19 cellular contexts compared by ENCODE assay signal in the genomic region with DNA sequence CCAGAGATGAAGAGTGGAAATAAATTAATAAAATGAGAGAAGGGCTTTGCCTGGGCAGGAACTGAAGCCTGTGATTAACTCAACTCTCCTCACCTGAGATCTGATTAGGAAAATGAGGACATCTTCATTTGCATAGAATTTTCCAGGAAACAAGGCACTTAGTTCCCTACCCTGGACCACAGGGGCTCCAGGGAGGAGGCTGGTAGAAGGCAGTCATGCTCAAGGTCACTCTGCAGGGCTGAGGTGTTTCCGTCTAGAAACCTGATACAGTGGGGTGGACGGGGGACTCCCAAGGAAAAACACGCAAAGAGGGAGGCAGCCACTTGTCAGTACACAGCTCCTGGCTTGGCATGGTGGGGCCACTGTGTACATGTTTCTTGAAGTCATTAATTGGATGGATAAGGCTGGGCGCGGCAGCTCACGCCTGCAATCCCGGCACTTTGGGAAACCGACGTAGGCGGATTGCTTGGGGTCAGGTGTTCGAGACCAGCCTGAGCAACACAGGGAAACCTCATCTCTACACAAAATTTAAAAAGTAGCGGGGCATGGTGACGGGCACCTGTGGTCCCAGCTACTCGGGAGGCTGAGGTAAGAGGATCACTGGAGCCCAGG. TPM values are rescaled to one million over a fixed set of nuclear protein-coding genes. Genes with fewer than 3 reads are reported as not detected.
DNase-seq lines count a peak whose midpoint lies in the region; ATAC-seq, FAIRE-seq and TF ChIP-seq lines count a peak whose summit lies in the region.
"Had no signal": no experiment of that assay in that cellular context is flagged by ENCODE, and none has a peak within 500 bp of the region (broad histone marks: within the 10 kb centered on the region; RNA-seq: fewer than 3 reads in every experiment).

No MANE protein-coding gene starts in this region.

- peaks cover 0 to 3% of the 10 kb centered on the region in 2 experiments; a peak in 1 of 4 replicates for H3K9me3 ChIP-seq in H1 (ENCODE audit: insufficient read depth in 2 of 2, low read depth in 1 of 2, low read length in 1 of 2)
- H3K9me3 ChIP-seq: BE2C had no signal

- H4K5ac ChIP-seq in H1 (ENCODE audit: insufficient read length, low read depth, low read length), result no peak overlapping the region

- DNase-seq in GM23338 (ENCODE audit: low spot score) (no peak), NCI-H526 (lab: John Stamatoyannopoulos, UW) (peak; percentile 98 to 99), H1 (ENCODE audit: low read depth in 1 of 2, low spot score in 2 of 2) (no peak), left kidney (ENCODE audit: low read depth, low spot score) (peak; percentile 67), Ammon's horn (ENCODE audit: low spot score) (no peak), MV-4-11 (lab: John Stamatoyannopoulos, UW) (no peak), DMS53 (lab: John Stamatoyannopoulos, UW) (no peak), T1000 (lab: John Stamatoyannopoulos, UW) (no peak)
- DNase-seq: BE2C; C1 segment of cervical spinal cord; Caco-2; CD4-positive, alpha-beta T cell; DMS79 treated with DMSO at 0.1 percent for 48 hours; GF-D8; GOT3 had no signal

- no peak for FAIRE-seq in H1 (lab: Jason Lieb, UNC)
- FAIRE-seq: D721Med had no signal

- H4K91ac ChIP-seq in H1 (replicated peaks; ENCODE audit: insufficient read length, low read length), result no peak overlapping the region

- peaks cover 6% of the 10 kb centered on the region; the same call in 1 of the 2 replicates for H3K4me1 ChIP-seq in GM23338 (ENCODE audit: insufficient read depth)
- peaks cover 2 to 4% (median 2%) of the 10 kb centered on the region in 4 experiments; a peak in 4 of 7 replicates for H3K4me1 ChIP-seq in H1 (replicated peaks in 1 of 4; ENCODE audit: control insufficient read depth in 3 of 4, insufficient read depth in 4 of 4, low read length in 3 of 4)
- H3K4me1 ChIP-seq: BE2C, Caco-2, HAP-1 had no signal

- H3K36me3 ChIP-seq in GM23338 (ENCODE audit: insufficient read depth), result no peaks in the 10 kb centered on the region
- no peaks in the 10 kb centered on the region for H3K36me3 ChIP-seq in H1 (ENCODE audit: control insufficient read depth in 2 of 4, insufficient read depth in 4 of 4, low read length in 3 of 4)
- H3K36me3 ChIP-seq: BE2C, HAP-1 had no signal

- peak; percentile 65 for ATAC-seq in GM23338

- no peak overlapping the region for H2AK5ac ChIP-seq in H1 (ENCODE audit: low read depth, low read length)

- peaks cover 8% of the 10 kb centered on the region for H3K27me3 Mint-ChIP-seq in GM23338 (ENCODE audit: insufficient read depth, low read depth, poor library complexity)

- no peak overlapping the region for H3K18ac ChIP-seq in H1 (ENCODE audit: extremely low read depth, low read length)

- 0 out of 2 replicates have a peak overlapping the region, but pooled peaks have one; percentile 13 for H2BK20ac ChIP-seq in H1 (ENCODE audit: low read length)

- no peak overlapping the region for H3K27ac ChIP-seq in GM23338 (ENCODE audit: low read depth)
- no peak overlapping the region for H3K27ac ChIP-seq in H1 (ENCODE audit: low read depth, low read length)

- WGBS in H1 (ENCODE audit: extremely low coverage in 1 of 2, insufficient coverage in 1 of 2, insufficient read length in 1 of 2, insufficient replicate concordance in 2 of 2, low coverage in 1 of 2, low lambda C conversion rate in 2 of 2, missing lambda C conversion rate in 1 of 2), 2 experiments, result 86% methylated on average over 14 of the region's 14 CpGs; no CpG with 5 or more reads in 1 of the 2 experiments

- no peak overlapping the region; the same call in 1 of the 2 replicates for H3K27ac Mint-ChIP-seq in GM23338
- H3K27ac Mint-ChIP-seq: CD4-positive, alpha-beta T cell had no signal

- H3K79me1 ChIP-seq in H1 (ENCODE audit: low read depth, low read length), result no peaks in the 10 kb centered on the region

- H3K14ac ChIP-seq in H1 (ENCODE audit: insufficient read length), result no peak overlapping the region

- no peaks in the 10 kb centered on the region for H3K23me2 ChIP-seq in H1 (ENCODE audit: low read depth, low read length)

- no peaks in the 10 kb centered on the region for H3K27me3 ChIP-seq in GM23338 (ENCODE audit: insufficient read depth)
- no peaks in the 10 kb centered on the region for H3K27me3 ChIP-seq in H1 (replicated peaks in 1 of 4; ENCODE audit: control insufficient read depth in 3 of 4, extremely low read depth in 1 of 4, insufficient read depth in 3 of 4, low read length in 3 of 4)

- H3K4me2 ChIP-seq in GM23338 (no peak overlapping the region), H1 (ENCODE audit: insufficient read depth in 1 of 2, low read depth in 2 of 2, low read length in 2 of 2) (no peak overlapping the region; a peak in 1 of 4 replicates)

- peaks cover 13% of the 10 kb centered on the region; the same call in 2 of the 3 replicates for H3K9me3 Mint-ChIP-seq in GM23338

- H3K4ac ChIP-seq in H1 (replicated peaks; ENCODE audit: insufficient read length, low read depth, low read length), result no peak overlapping the region

- POLR2A ChIA-PET in H1 (lab: Charles Lee; ENCODE audit: partially characterized antibody), result interaction anchor here (0.7 kb wide), 1 partner anchor 12 kb away, joined by 3 read pairs; no protein-coding TSS in a partner anchor

- H2AFZ ChIP-seq in GM23338 (0 out of 2 replicates have a peak overlapping the region, but pooled peaks have one; percentile 56), H1 (ENCODE audit: low read length) (no peak overlapping the region)

- H3K4me1 Mint-ChIP-seq in GM23338, result peaks cover 12% of the 10 kb centered on the region

- H3K79me2 ChIP-seq in GM23338 (replicated peaks; ENCODE audit: insufficient read depth) (no peaks in the 10 kb centered on the region), H1 (ENCODE audit: control insufficient read depth in 1 of 2, insufficient read depth in 2 of 2, low read length in 2 of 2) (no peaks in the 10 kb centered on the region)

- no peak overlapping the region for H3K23ac ChIP-seq in H1 (ENCODE audit: insufficient read length)

- TF ChIP-seq POLR2A in H1 (IDR thresholded peaks at IDR 0.05; ENCODE audit: control extremely low read depth in 1 of 2, low read depth in 2 of 2, low read length in 2 of 2), result no peak

- no peak overlapping the region for H2BK15ac ChIP-seq in H1 (ENCODE audit: low read length)

- H4K8ac ChIP-seq in H1 (ENCODE audit: extremely low read depth, insufficient read depth, low read length), result no peak overlapping the region

- H3K9ac ChIP-seq in H1 (replicated peaks in 1 of 4; ENCODE audit: extremely low read depth in 1 of 4, low read depth in 3 of 4, low read length in 3 of 4), result no peak overlapping the region

- no peak overlapping the region for H3K56ac ChIP-seq in H1 (replicated peaks; ENCODE audit: insufficient read length, low read depth, low read length)

- H3K4me3 Mint-ChIP-seq in GM23338, result no peak overlapping the region
- H3K4me3 Mint-ChIP-seq: CD4-positive, alpha-beta T cell had no signal

- CTCF ChIA-PET in H1 (lab: Charles Lee; ENCODE audit: partially characterized antibody), result interaction anchor here (0.8 to 2.0 kb wide), 6 partner anchors 18 to 154 kb away, joined by 3 to 11 read pairs (median 4); no protein-coding TSS in a partner anchor

- no peak overlapping the region for H2BK120ac ChIP-seq in H1 (replicated peaks; ENCODE audit: low read depth, low read length)

- H3K9me2 ChIP-seq in GM23338 (ENCODE audit: insufficient read depth), result no peaks in the 10 kb centered on the region

- no peaks in the 10 kb centered on the region for H3F3A ChIP-seq in GM23338 (replicated peaks; ENCODE audit: low read depth)

- H2BK5ac ChIP-seq in H1 (ENCODE audit: low read depth, low read length), result no peak overlapping the region

- 0 out of 2 replicates have a peak overlapping the region, but pooled peaks have one; percentile 18 for H2BK12ac ChIP-seq in H1 (ENCODE audit: low read depth, low read length)

- H4K20me1 ChIP-seq in GM23338 (replicated peaks; ENCODE audit: insufficient read depth), result no peaks in the 10 kb centered on the region
- H4K20me1 ChIP-seq in H1 (replicated peaks in 1 of 2; ENCODE audit: control insufficient read depth in 1 of 2, insufficient read depth in 2 of 2, low read length in 2 of 2), result no peaks in the 10 kb centered on the region

- TF ChIP-seq EP300 in H1 (IDR thresholded peaks at IDR 0.05; ENCODE audit: borderline replicate concordance in 1 of 2, low read depth in 2 of 2, low read length in 2 of 2), result no peak

- no peak for TF ChIP-seq CTCF in GM23338 (conservative IDR thresholded peaks at IDR 0.05; ENCODE audit: low read depth in 2 of 2)
- no peak for TF ChIP-seq CTCF in H1 (IDR thresholded peaks at IDR 0.05; ENCODE audit: control extremely low read depth in 1 of 3, insufficient read depth in 1 of 3, low read depth in 1 of 3, low read length in 3 of 3)

- H3K4me3 ChIP-seq in GM23338, result no peak overlapping the region
- H3K4me3 ChIP-seq in H1 (ENCODE audit: extremely low read depth in 1 of 4, insufficient read depth in 2 of 4, low read depth in 3 of 4, low read length in 4 of 4), result no peak overlapping the region
- H3K4me3 ChIP-seq: HAP-1 had no signal

- no peaks in the 10 kb centered on the region for H3K36me3 Mint-ChIP-seq in GM23338 (ENCODE audit: low read depth)

- no peak for TF ChIP-seq RAD21 in H1 (IDR thresholded peaks at IDR 0.05 in 1 of 2, conservative IDR thresholded peaks at IDR 0.05 in 1 of 2; ENCODE audit: low read depth in 2 of 2, low read length in 2 of 2)

RNA-seq across cellular contexts. Expression of gene KLK14, which starts 6.0 kb away (rescaled TPM):
- total RNA-seq in GM23338 (2014; rRNA removed; shearing (Covaris generic)), result not detected in 2 replicates
- polyA plus RNA-seq in GM23338 (2016; fragmentation: Nextera tagmentation; extraction: Ambion mirVana) (0.42 and 0.52 TPM in 2 replicates), H1 (2011; rRNA removed) (0.09 and 0.22 TPM in 2 replicates)
- 0.40 and 1.2 TPM in 2 replicates for total RNA-seq in H1 (2021; fragmentation: NEBNext Ultra II Directional; extraction: Animal tissue kit (Norgen Biotek cat#: 25700))
- polyA plus RNA-seq in H1 (2011; cell fraction: cytosol; rRNA removed), result 0.32 TPM
- polyA plus RNA-seq in H1 (2011; cell fraction: nucleus; rRNA removed), result 2.3 TPM
- 0.64 to 0.87 TPM (median 0.86 TPM) in 4 replicates for polyA plus RNA-seq in H1 (2012, experiment 1 of 2)
- polyA plus RNA-seq in H1 (2012, experiment 2 of 2), result not detected
- 0.24 TPM for polyA plus RNA-seq in H1 (2013, experiment 1 of 2)
- 0.28 TPM for polyA plus RNA-seq in H1 (2013, experiment 2 of 2)
- not detected in 2 replicates for polyA minus RNA-seq in H1 (2011; rRNA and poly(A)+ RNA removed)
- polyA minus RNA-seq in H1 (2011; cell fraction: cytosol; rRNA and poly(A)+ RNA removed), result not detected
- not detected for polyA minus RNA-seq in H1 (2011; cell fraction: nucleus; rRNA and poly(A)+ RNA removed)
- total RNA-seq: A172, Caco-2, HT-29 had no signal

RNA-seq across cellular contexts. Expression of gene KLK13, which starts 11.8 kb away (rescaled TPM):
- 1.1 and 5.7 TPM in 2 replicates for total RNA-seq in GM23338 (2014; rRNA removed; shearing (Covaris generic))
- polyA plus RNA-seq in GM23338 (2016; fragmentation: Nextera tagmentation; extraction: Ambion mirVana) (3.6 and 4.5 TPM in 2 replicates), H1 (2011; rRNA removed) (4.5 and 4.6 TPM in 2 replicates)
- total RNA-seq in H1 (2021; fragmentation: NEBNext Ultra II Directional; extraction: Animal tissue kit (Norgen Biotek cat#: 25700)), result 4.2 and 5.0 TPM in 2 replicates
- polyA plus RNA-seq in H1 (2011; cell fraction: cytosol; rRNA removed), result 4.3 TPM
- polyA plus RNA-seq in H1 (2011; cell fraction: nucleus; rRNA removed), result 4.7 TPM
- polyA plus RNA-seq in H1 (2012, experiment 1 of 2), result 2.9 to 5.7 TPM (median 4.5 TPM) in 4 replicates
- 3.4 TPM for polyA plus RNA-seq in H1 (2012, experiment 2 of 2)
- 5.6 TPM for polyA plus RNA-seq in H1 (2013, experiment 1 of 2)
- 6.6 TPM for polyA plus RNA-seq in H1 (2013, experiment 2 of 2)
- 2.6 and 8.2 TPM in 2 replicates for polyA minus RNA-seq in H1 (2011; rRNA and poly(A)+ RNA removed)
- polyA minus RNA-seq in H1 (2011; cell fraction: cytosol; rRNA and poly(A)+ RNA removed), result not detected
- 1.5 TPM for polyA minus RNA-seq in H1 (2011; cell fraction: nucleus; rRNA and poly(A)+ RNA removed)
- total RNA-seq: A172; Caco-2; CD4-positive, alpha-beta T cell; HT-29 had no signal

RNA-seq across cellular contexts. Expression of gene CTU1, which starts 31.5 kb away (rescaled TPM):
- 15.6 and 18.8 TPM in 2 replicates for total RNA-seq in GM23338 (2014; rRNA removed; shearing (Covaris generic))
- polyA plus RNA-seq in GM23338 (2016; fragmentation: Nextera tagmentation; extraction: Ambion mirVana), result 3.7 and 11.0 TPM in 2 replicates
- 7.2 and 8.1 TPM in 2 replicates for total RNA-seq in H1 (2021; fragmentation: NEBNext Ultra II Directional; extraction: Animal tissue kit (Norgen Biotek cat#: 25700))
- polyA plus RNA-seq in H1 (2011; rRNA removed), result 4.6 and 6.6 TPM in 2 replicates
- 5.2 TPM for polyA plus RNA-seq in H1 (2011; cell fraction: cytosol; rRNA removed)
- polyA plus RNA-seq in H1 (2011; cell fraction: nucleus; rRNA removed), result 12.7 TPM
- polyA plus RNA-seq in H1 (2012, experiment 1 of 2), result 2.9 to 4.4 TPM (median 3.7 TPM) in 4 replicates
- polyA plus RNA-seq in H1 (2012, experiment 2 of 2), result 1.4 TPM
- polyA plus RNA-seq in H1 (2013, experiment 1 of 2), result 3.1 TPM
- 2.6 TPM for polyA plus RNA-seq in H1 (2013, experiment 2 of 2)
- polyA minus RNA-seq in H1 (2011; rRNA and poly(A)+ RNA removed), result 1.4 and 1.6 TPM in 2 replicates
- polyA minus RNA-seq in H1 (2011; cell fraction: cytosol; rRNA and poly(A)+ RNA removed), result 3.9 TPM
- polyA minus RNA-seq in H1 (2011; cell fraction: nucleus; rRNA and poly(A)+ RNA removed), result 4.5 TPM

RNA-seq across cellular contexts. Expression of gene KLK12, which starts 41.9 kb away (rescaled TPM):
- not detected in 2 replicates for total RNA-seq in GM23338 (2014; rRNA removed; shearing (Covaris generic))
- polyA plus RNA-seq in GM23338 (2016; fragmentation: Nextera tagmentation; extraction: Ambion mirVana) (not detected in 2 replicates), H1 (2011; rRNA removed) (0.24 TPM in 1 of 2 replicates, not detected in the other)
- not detected in 2 replicates for total RNA-seq in H1 (2021; fragmentation: NEBNext Ultra II Directional; extraction: Animal tissue kit (Norgen Biotek cat#: 25700))
- not detected for polyA plus RNA-seq in H1 (2011; cell fraction: cytosol; rRNA removed)
- not detected for polyA plus RNA-seq in H1 (2011; cell fraction: nucleus; rRNA removed)
- not detected in 4 replicates for polyA plus RNA-seq in H1 (2012, experiment 1 of 2)
- not detected for polyA plus RNA-seq in H1 (2012, experiment 2 of 2)
- polyA plus RNA-seq in H1 (2013, experiment 1 of 2), result 0.06 TPM
- polyA plus RNA-seq in H1 (2013, experiment 2 of 2), result not detected
- polyA minus RNA-seq in H1 (2011; rRNA and poly(A)+ RNA removed), result not detected in 2 replicates
- not detected for polyA minus RNA-seq in H1 (2011; cell fraction: cytosol; rRNA and poly(A)+ RNA removed)
- polyA minus RNA-seq in H1 (2011; cell fraction: nucleus; rRNA and poly(A)+ RNA removed), result not detected
- total RNA-seq: A172; Caco-2; CD4-positive, alpha-beta T cell had no signal

RNA-seq across cellular contexts. Expression of gene SIGLEC9, which starts 48.0 kb away (rescaled TPM):
- not detected in 2 replicates for total RNA-seq in GM23338 (2014; rRNA removed; shearing (Covaris generic))
- polyA plus RNA-seq in GM23338 (2016; fragmentation: Nextera tagmentation; extraction: Ambion mirVana), result not detected in 2 replicates
- total RNA-seq in H1 (2021; fragmentation: NEBNext Ultra II Directional; extraction: Animal tissue kit (Norgen Biotek cat#: 25700)), result not detected in 2 replicates
- 0.05 TPM in 1 of 2 replicates, not detected in the other for polyA plus RNA-seq in H1 (2011; rRNA removed)
- polyA plus RNA-seq in H1 (2011; cell fraction: cytosol; rRNA removed), result not detected
- not detected for polyA plus RNA-seq in H1 (2011; cell fraction: nucleus; rRNA removed)
- not detected in 4 replicates for polyA plus RNA-seq in H1 (2012, experiment 1 of 2)
- polyA plus RNA-seq in H1 (2012, experiment 2 of 2), result not detected
- polyA plus RNA-seq in H1 (2013, experiment 1 of 2), result not detected
- not detected for polyA plus RNA-seq in H1 (2013, experiment 2 of 2)
- not detected in 2 replicates for polyA minus RNA-seq in H1 (2011; rRNA and poly(A)+ RNA removed)
- not detected for polyA minus RNA-seq in H1 (2011; cell fraction: cytosol; rRNA and poly(A)+ RNA removed)
- polyA minus RNA-seq in H1 (2011; cell fraction: nucleus; rRNA and poly(A)+ RNA removed), result not detected
- total RNA-seq: A172, Caco-2, HT-29 had no signal

Comparison
In these comparisons a context has a peak if more than half of its experiments do, and no peak if none do; other contexts are left out.
1. DNase-seq: peak in NCI-H526 (2 of 2) and left kidney (single experiment); none in GM23338 (single experiment), H1 (0 of 2), Ammon's horn (single experiment), MV-4-11 (single experiment), DMS53 (single experiment) and T1000 (single experiment).